In genomic region chr2:168166902-168167510, GRCh38 we compare ENCODE assay signal across 8 cellular contexts.
DNase-seq lines count a peak whose midpoint lies in the region; ATAC-seq, FAIRE-seq and TF ChIP-seq lines count a peak whose summit lies in the region.

No MANE protein-coding gene starts in this region.

- intact Hi-C loops in activated CD4-positive, alpha-beta T cell treated with anti-CD3 and anti-CD28 coated beads, Interleukin-2, amount 10 ng/mL, durations not matched to agents 24 days and 14 days (cut with micrococcal nuclease): loop anchor here (1.0 to 10.0 kb wide), 4 partner anchors 27 to 328 kb away; no protein-coding TSS in a partner anchor
- intact Hi-C loops in PC-3 (cut with micrococcal nuclease) (loop anchor here (2.0 to 5.0 kb wide), 2 partner anchors 32 to 45 kb away; no protein-coding TSS in a partner anchor), endothelial cell of umbilical vein (cut with micrococcal nuclease) (no loop called here), lower lobe of right lung (cut with DNase I) (no loop called here)

- ATAC-seq in PC-3 (peak; percentile 93), omental fat pad (ENCODE audit: low FRiP score) (peak; percentile 48), lower lobe of right lung (no peak)

- H3K9ac ChIP-seq in PC-3 (ENCODE audit: low read length) (no peak overlapping the region; the same call in 1 of the 2 replicates), endothelial cell of umbilical vein (replicated peaks; ENCODE audit: extremely low read depth, insufficient read depth, low read length) (no peak overlapping the region)

- dilution Hi-C loops in endothelial cell of umbilical vein (cut with MboI; ENCODE audit: extremely low pct_ligation_motif_present, low sequenced_read_pairs): no loop called here

- no peaks in the 10 kb centered on the region for H3K9me1 ChIP-seq in endothelial cell of umbilical vein (replicated peaks; ENCODE audit: control insufficient read depth, extremely low read depth, insufficient read depth, low read length)

- H4K20me1 ChIP-seq in PC-3 (ENCODE audit: low read length): no peaks in the 10 kb centered on the region
- no peaks in the 10 kb centered on the region for H4K20me1 ChIP-seq in endothelial cell of umbilical vein (replicated peaks; ENCODE audit: control insufficient read depth, extremely low read depth, insufficient read depth, low read length)

- DNase-seq in activated CD4-positive, alpha-beta T cell treated with anti-CD3 and anti-CD28 coated beads, Interleukin-2, amount 10 ng/mL, durations not matched to agents 24 days and 14 days: no peak
- no peak for DNase-seq in activated CD4-positive, alpha-beta T cell treated with anti-CD3 and anti-CD28 coated beads for 4 hours
- DNase-seq in PC-3: peak; percentile 95
- DNase-seq in endothelial cell of umbilical vein (ENCODE audit: low read depth, low spot score): no peak
- no peak for DNase-seq in omental fat pad (ENCODE audit: low spot score)
- DNase-seq in HTR-8/SVneo (ENCODE audit: insufficient read length, low spot score): no peak
- no peak for DNase-seq in NCI-H187 treated with DMSO at 0.1 percent for 48 hours (lab: John Stamatoyannopoulos, UW)
- no peak for DNase-seq in lower lobe of right lung

- BruUV-seq in PC-3 (replicated peaks; lab: Mats Ljungman, UMichigan) (TSS peak; percentile 30), endothelial cell of umbilical vein (replicated peaks; lab: Mats Ljungman, UMichigan) (no TSS peak)

- peaks cover 13% of the 10 kb centered on the region; the same call in 1 of the 2 replicates for H3K36me3 ChIP-seq in PC-3 (ENCODE audit: low read depth, low read length)
- no peaks in the 10 kb centered on the region for H3K36me3 ChIP-seq in endothelial cell of umbilical vein (ENCODE audit: control insufficient read depth in 2 of 2, extremely low read depth in 1 of 2, insufficient read depth in 2 of 2, low read length in 2 of 2)
- peaks cover 10% of the 10 kb centered on the region for H3K36me3 ChIP-seq in lower lobe of right lung

- no peaks in the 10 kb centered on the region for H3K9me3 Mint-ChIP-seq in activated CD4-positive, alpha-beta T cell treated with anti-CD3 and anti-CD28 coated beads, Interleukin-2, amount 10 ng/mL, durations not matched to agents 24 days and 14 days

- H3K9me2 ChIP-seq in PC-3 (replicated peaks; ENCODE audit: low read length): no peaks in the 10 kb centered on the region

- H3K27ac ChIP-seq in PC-3 (ENCODE audit: low read length) (peak overlapping the region; percentile 83), endothelial cell of umbilical vein (ENCODE audit: insufficient read depth, low read depth, low read length) (no peak overlapping the region), lower lobe of right lung (no peak overlapping the region)

- H3K4me1 ChIP-seq in PC-3 (ENCODE audit: insufficient read depth, low read length): peaks cover 34% of the 10 kb centered on the region
- H3K4me1 ChIP-seq in endothelial cell of umbilical vein (ENCODE audit: control insufficient read depth, extremely low read depth, insufficient read depth, low read length): peaks cover 17% of the 10 kb centered on the region
- H3K4me1 ChIP-seq in lower lobe of right lung: no peaks in the 10 kb centered on the region

- no peaks in the 10 kb centered on the region for H3K27me3 Mint-ChIP-seq in activated CD4-positive, alpha-beta T cell treated with anti-CD3 and anti-CD28 coated beads, Interleukin-2, amount 10 ng/mL, durations not matched to agents 24 days and 14 days

- no peak for TF ChIP-seq POLR2A in endothelial cell of umbilical vein (IDR thresholded peaks at IDR 0.05; ENCODE audit: low read depth, low read length)

- H3K4me3 ChIP-seq in PC-3 (ENCODE audit: low read length): no peak overlapping the region
- H3K4me3 ChIP-seq in endothelial cell of umbilical vein (replicated peaks in 1 of 3; ENCODE audit: insufficient read depth in 1 of 3, low read depth in 1 of 3, low read length in 3 of 3): no peak overlapping the region
- no peak overlapping the region for H3K4me3 ChIP-seq in lower lobe of right lung

- peaks cover 40% of the 10 kb centered on the region for H3K4me1 Mint-ChIP-seq in activated CD4-positive, alpha-beta T cell treated with anti-CD3 and anti-CD28 coated beads, Interleukin-2, amount 10 ng/mL, durations not matched to agents 24 days and 14 days

- no peaks in the 10 kb centered on the region for H3K9me3 ChIP-seq in PC-3 (ENCODE audit: low read length)
- no peaks in the 10 kb centered on the region for H3K9me3 ChIP-seq in endothelial cell of umbilical vein (replicated peaks; ENCODE audit: control insufficient read depth, insufficient read depth, low read length)
- H3K9me3 ChIP-seq in lower lobe of right lung: no peaks in the 10 kb centered on the region

- TF ChIP-seq CTCF in PC-3 (conservative IDR thresholded peaks at IDR 0.05; ENCODE audit: low read depth, low read length) (no peak), endothelial cell of umbilical vein (IDR thresholded peaks at IDR 0.05; ENCODE audit: extremely low read depth in 1 of 2, insufficient read depth in 1 of 2, low read depth in 1 of 2, low read length in 2 of 2) (no peak), omental fat pad (IDR thresholded peaks at IDR 0.05) (no peak), lower lobe of right lung (IDR thresholded peaks at IDR 0.05) (no peak)

- POLR2A ChIA-PET in PC-3 (lab: Charles Lee; ENCODE audit: unreplicated experiment) (interaction anchor here (0.5 kb wide), 1 partner anchor 35 kb away, joined by 4 read pairs; no protein-coding TSS in a partner anchor), endothelial cell of umbilical vein (lab: Charles Lee) (no interaction called here)

- FAIRE-seq in endothelial cell of umbilical vein (lab: Jason Lieb, UNC) (no peak), HTR-8/SVneo (lab: Jason Lieb, UNC) (no peak)

- H2AFZ ChIP-seq in PC-3 (ENCODE audit: low read length): no peak overlapping the region
- H2AFZ ChIP-seq in endothelial cell of umbilical vein (ENCODE audit: low read depth, low read length): no peak overlapping the region

- H3K27me3 ChIP-seq in PC-3 (ENCODE audit: low read length) (no peaks in the 10 kb centered on the region), endothelial cell of umbilical vein (ENCODE audit: control insufficient read depth in 2 of 2, insufficient read depth in 2 of 2, low read length in 2 of 2) (no peaks in the 10 kb centered on the region), lower lobe of right lung (ENCODE audit: low read depth) (no peaks in the 10 kb centered on the region)

- H3F3A ChIP-seq in PC-3 (ENCODE audit: low read length, unreplicated experiment): no peaks in the 10 kb centered on the region

- CTCF ChIA-PET in PC-3 (lab: Charles Lee): interaction anchor here (0.6 kb wide), 1 partner anchor 10 kb away, joined by 3 read pairs; no protein-coding TSS in a partner anchor
- CTCF ChIA-PET in endothelial cell of umbilical vein (lab: Charles Lee): no interaction called here

- peak overlapping the region; percentile 5 for H3K4me3 Mint-ChIP-seq in activated CD4-positive, alpha-beta T cell treated with anti-CD3 and anti-CD28 coated beads, Interleukin-2, amount 10 ng/mL, durations not matched to agents 24 days and 14 days

- peaks cover 35% of the 10 kb centered on the region for H3K79me2 ChIP-seq in PC-3 (ENCODE audit: low read length)
- H3K79me2 ChIP-seq in endothelial cell of umbilical vein (ENCODE audit: control insufficient read depth, insufficient read depth, low read length): peaks cover 3% of the 10 kb centered on the region

- H3K4me2 ChIP-seq in PC-3 (ENCODE audit: low read length) (peak overlapping the region; percentile 65), endothelial cell of umbilical vein (ENCODE audit: insufficient read depth, low read length) (no peak overlapping the region)

- H3K27ac Mint-ChIP-seq in activated CD4-positive, alpha-beta T cell treated with anti-CD3 and anti-CD28 coated beads, Interleukin-2, amount 10 ng/mL, durations not matched to agents 24 days and 14 days: peak overlapping the region; percentile 67

- H3K36me3 Mint-ChIP-seq in activated CD4-positive, alpha-beta T cell treated with anti-CD3 and anti-CD28 coated beads, Interleukin-2, amount 10 ng/mL, durations not matched to agents 24 days and 14 days (ENCODE audit: low read depth): peaks cover 35% of the 10 kb centered on the region

TF ChIP-seq in endothelial cell of umbilical vein, 7 proteins besides CTCF, POLR2A, EP300 and RAD21:
- peak; percentile 37 for TF ChIP-seq FOS (IDR thresholded peaks at IDR 0.05; ENCODE audit: borderline replicate concordance, insufficient read depth, low read length)
- no peak for TF ChIP-seq POLR2AphosphoS5 (IDR thresholded peaks at IDR 0.05; ENCODE audit: insufficient read depth, low read depth, low read length)
TF ChIP-seq in endothelial cell of umbilical vein: peak in this region for 1.

Comparison
In these comparisons a context has a peak if more than half of its experiments do, and no peak if none do; other contexts are left out.
1. ATAC-seq: peak in PC-3 (single experiment) and omental fat pad (single experiment); none in lower lobe of right lung (0 of 2).
2. intact Hi-C loops: an anchor here in activated CD4-positive, alpha-beta T cell treated with anti-CD3 and anti-CD28 coated beads, Interleukin-2, amount 10 ng/mL, durations not matched to agents 24 days and 14 days (1.0 to 10.0 kb wide) and PC-3 (2.0 to 5.0 kb wide); none called in endothelial cell of umbilical vein and lower lobe of right lung.